ENCODE assay signal across 17 cellular contexts in the genomic region with DNA sequence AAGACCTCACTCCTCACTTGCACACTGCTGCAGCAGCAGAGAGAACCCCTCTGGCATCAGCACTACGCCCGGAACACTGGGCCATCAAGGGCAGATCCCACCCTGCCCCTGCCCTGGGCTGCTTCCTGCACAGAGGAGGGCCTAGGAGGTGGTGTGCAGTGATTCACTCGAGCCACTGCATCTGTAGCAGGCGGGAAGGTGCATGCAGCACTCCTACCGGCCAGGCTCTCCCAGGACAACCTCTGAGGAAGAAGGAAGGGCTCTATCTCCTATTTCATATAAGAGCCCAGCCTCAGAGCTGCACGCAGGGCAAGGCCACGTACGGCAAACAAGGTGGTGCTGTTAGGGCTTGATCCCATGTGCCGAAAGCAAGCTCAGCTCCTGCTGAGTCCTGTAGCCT.
"Had no signal": no experiment of that assay in that cellular context is flagged by ENCODE, and none has a peak within 500 bp of the region (broad histone marks: within the 10 kb centered on the region; RNA-seq: fewer than 3 reads in every experiment).

No MANE protein-coding gene starts in this region.

- ATAC-seq: left lobe of liver had no signal

- FAIRE-seq: TTC549 had no signal

- H3K4me3 ChIP-seq: ovary, transverse colon had no signal

- H3K27me3 ChIP-seq: ovary, transverse colon had no signal

- H3K9me3 Mint-ChIP-seq: nephron progenitor cell; T-helper 1 cell treated with Interleukin-12 subunit alpha and Interleukin-12 subunit beta and Interleukin-4 antibody, amounts not matched to agents 30 μg/mL and 1 μg/mL, for 36 hours had no signal

- H3K27ac Mint-ChIP-seq: activated naive CD8-positive, alpha-beta T cell; nephron progenitor cell; T-helper 1 cell treated with Interleukin-12 subunit alpha and Interleukin-12 subunit beta and Interleukin-4 antibody, amounts not matched to agents 30 μg/mL and 1 μg/mL, for 36 hours had no signal

- H3K36me3 ChIP-seq: ovary had no signal

- H3K27ac ChIP-seq: transverse colon had no signal

- H3K4me3 Mint-ChIP-seq: activated naive CD8-positive, alpha-beta T cell; nephron progenitor cell; T-helper 1 cell treated with Interleukin-12 subunit alpha and Interleukin-12 subunit beta and Interleukin-4 antibody, amounts not matched to agents 30 μg/mL and 1 μg/mL, for 36 hours had no signal

- H3K9me3 ChIP-seq: ovary, transverse colon had no signal

- H3K4me1 ChIP-seq: transverse colon had no signal

- H3K27me3 Mint-ChIP-seq: activated naive CD8-positive, alpha-beta T cell had no signal

- H3K4me1 Mint-ChIP-seq: nephron progenitor cell had no signal

- DNase-seq: activated CD4-positive, alpha-beta T cell treated with anti-CD3 and anti-CD28 coated beads, Interleukin-2, amount 50 U/mL, for 1 hour; activated CD4-positive, CD25-positive, alpha-beta regulatory T cell; activated effector memory CD4-positive, alpha-beta T cell treated with anti-CD3 and anti-CD28 coated beads, Interleukin-2, amount 50 U/mL, for 16 hours; amygdala; dermis blood vessel endothelial cell; foreskin melanocyte; head of caudate nucleus; mesenchymal stem cell; nephron progenitor cell; stimulated activated CD4-positive, alpha-beta T cell treated with anti-CD3 and anti-CD28 coated beads, Interleukin-15, amount 100 ng/mL, for 24 hours; stimulated activated CD4-positive, alpha-beta T cell treated with anti-CD3 and anti-CD28 coated beads, Interleukin-4, amount 100 ng/mL, for 24 hours; transverse colon had no signal
